18 cellular contexts compared by ENCODE assay signal in genomic region chr13:110236831-110237261, GRCh38.
DNase-seq lines count a peak whose midpoint lies in the region; ATAC-seq and TF ChIP-seq lines count a peak whose summit lies in the region.
"Had no signal": no experiment of that assay in that cellular context is flagged by ENCODE, and none has a peak within 500 bp of the region (broad histone marks: within the 10 kb centered on the region; RNA-seq: fewer than 3 reads in every experiment).

No MANE protein-coding gene starts in this region.

- peaks cover 64% of the 10 kb centered on the region for H3K4me1 Mint-ChIP-seq in chondrocyte (ENCODE audit: low read depth)
- peaks cover 8% of the 10 kb centered on the region for H3K4me1 Mint-ChIP-seq in glutamatergic neuron (ENCODE audit: low read depth, unreplicated experiment)
- H3K4me1 Mint-ChIP-seq: activated CD4-positive, alpha-beta memory T cell treated with anti-CD3 and anti-CD28 coated beads, Interleukin-2, amount 10 ng/mL, durations not matched to agents 7 days and 5 days had no signal

- H3K9me3 Mint-ChIP-seq in chondrocyte (ENCODE audit: low read depth) (no peaks in the 10 kb centered on the region), glutamatergic neuron (ENCODE audit: unreplicated experiment) (no peaks in the 10 kb centered on the region)
- H3K9me3 Mint-ChIP-seq: activated CD4-positive, alpha-beta memory T cell treated with anti-CD3 and anti-CD28 coated beads, Interleukin-2, amount 10 ng/mL, durations not matched to agents 7 days and 5 days; activated T-cell treated with anti-CD3 and anti-CD28 coated beads, Interleukin-2, amount 50 U/mL, for 72 hours had no signal

- intact Hi-C loops in left ventricle myocardium inferior (cut with micrococcal nuclease) (no loop called here), prostate gland (cut with DNase I) (no loop called here), tibial artery (cut with DNase I; ENCODE audit: low total_unique reads) (no loop called here)

- no peak for ATAC-seq in omental fat pad (ENCODE audit: low FRiP score)
- no peak for ATAC-seq in HG03432 (IDR thresholded peaks at IDR 0.05; ENCODE audit: unreplicated experiment)
- ATAC-seq: activated T-cell treated with anti-CD3 and anti-CD28 coated beads, Interleukin-2, amount 50 U/mL, for 72 hours had no signal

- H3K27me3 Mint-ChIP-seq in chondrocyte (ENCODE audit: low read depth) (no peaks in the 10 kb centered on the region), glutamatergic neuron (ENCODE audit: unreplicated experiment) (no peaks in the 10 kb centered on the region)

- H3K27me3 ChIP-seq in left ventricle myocardium inferior (ENCODE audit: low read depth) (no peaks in the 10 kb centered on the region), prostate gland (replicated peaks; ENCODE audit: insufficient read depth) (no peaks in the 10 kb centered on the region), tibial artery (no peaks in the 10 kb centered on the region)

- H3K4me1 ChIP-seq in left ventricle myocardium inferior: peaks cover 98% of the 10 kb centered on the region
- H3K4me1 ChIP-seq in prostate gland (replicated peaks): no peaks in the 10 kb centered on the region
- H3K4me1 ChIP-seq in tibial artery: peaks cover 6 to 98% (median 62%) of the 10 kb centered on the region in 4 donors

- peaks cover 13% of the 10 kb centered on the region for H3K36me3 ChIP-seq in left ventricle myocardium inferior
- H3K36me3 ChIP-seq in prostate gland: no peaks in the 10 kb centered on the region
- peaks cover 0 to 6% (median 0%) of the 10 kb centered on the region in 3 donors for H3K36me3 ChIP-seq in tibial artery

- H3K27ac ChIP-seq in left ventricle myocardium inferior (replicated peaks): peak overlapping the region; percentile 92
- peak overlapping the region; percentile 43 to 51 for H3K27ac ChIP-seq in prostate gland
- peak overlapping the region; percentile 82 to 91 for H3K27ac ChIP-seq in tibial artery

- no peak overlapping the region for H3K4me3 Mint-ChIP-seq in chondrocyte (ENCODE audit: unreplicated experiment)
- H3K4me3 Mint-ChIP-seq in glutamatergic neuron (ENCODE audit: unreplicated experiment): no peak overlapping the region
- H3K4me3 Mint-ChIP-seq: activated CD4-positive, alpha-beta memory T cell treated with anti-CD3 and anti-CD28 coated beads, Interleukin-2, amount 10 ng/mL, durations not matched to agents 7 days and 5 days; activated naive CD8-positive, alpha-beta T cell; activated T-cell treated with anti-CD3 and anti-CD28 coated beads, Interleukin-2, amount 50 U/mL, for 72 hours; mesothelial cell of epicardium had no signal

- WGBS in prostate gland: 60% methylated on average over 11 of the region's 11 CpGs

- H3K4me3 ChIP-seq in left ventricle myocardium inferior (peak overlapping the region; percentile 13), prostate gland (no peak overlapping the region), tibial artery (no peak overlapping the region)

- no peak for TF ChIP-seq POLR2A in prostate gland (IDR thresholded peaks at IDR 0.05)

- peak overlapping the region; percentile 86 for H3K27ac Mint-ChIP-seq in chondrocyte (ENCODE audit: unreplicated experiment)
- no peak overlapping the region for H3K27ac Mint-ChIP-seq in glutamatergic neuron (ENCODE audit: unreplicated experiment)
- H3K27ac Mint-ChIP-seq: activated CD4-positive, alpha-beta memory T cell treated with anti-CD3 and anti-CD28 coated beads, Interleukin-2, amount 10 ng/mL, durations not matched to agents 7 days and 5 days; activated naive CD8-positive, alpha-beta T cell; activated T-cell treated with anti-CD3 and anti-CD28 coated beads, Interleukin-2, amount 50 U/mL, for 72 hours; mesothelial cell of epicardium had no signal

- no peak for DNase-seq in chondrocyte (ENCODE audit: low spot score)
- DNase-seq in left ventricle myocardium inferior: peak; percentile 86
- DNase-seq in prostate gland (ENCODE audit: low spot score): no peak
- DNase-seq in tibial artery: peak; percentile 72 to 93
- no peak for DNase-seq in glutamatergic neuron
- DNase-seq in activated effector memory CD4-positive, alpha-beta T cell treated with Interleukin-2 at 50 U/mL for 16 hours: no peak
- no peak for DNase-seq in omental fat pad (ENCODE audit: low spot score)
- DNase-seq: activated CD4-positive, alpha-beta memory T cell treated with anti-CD3 and anti-CD28 coated beads, Interleukin-2, amount 10 ng/mL, durations not matched to agents 7 days and 5 days; activated T-cell treated with anti-CD3 and anti-CD28 coated beads, Interleukin-2, amount 50 U/mL, for 72 hours; Kasumi-1; NCI-H1105; NCI-H2107; NCI-H524; stimulated activated CD4-positive, alpha-beta T cell treated with anti-CD3 and anti-CD28 coated beads, Interleukin-4, amount 100 ng/mL, for 4 hours; T-helper 1 cell had no signal

- peaks cover 30% of the 10 kb centered on the region for H3K36me3 Mint-ChIP-seq in chondrocyte (ENCODE audit: low read depth)
- peaks cover 5% of the 10 kb centered on the region for H3K36me3 Mint-ChIP-seq in glutamatergic neuron (ENCODE audit: unreplicated experiment)
- H3K36me3 Mint-ChIP-seq: activated naive CD8-positive, alpha-beta T cell had no signal

- TF ChIP-seq CTCF in chondrocyte (IDR thresholded peaks at IDR 0.05): no peak
- no peak for TF ChIP-seq CTCF in left ventricle myocardium inferior (IDR thresholded peaks at IDR 0.05; ENCODE audit: borderline replicate concordance)
- no peak for TF ChIP-seq CTCF in prostate gland (IDR thresholded peaks at IDR 0.05)
- no peak for TF ChIP-seq CTCF in tibial artery (IDR thresholded peaks at IDR 0.05)
- TF ChIP-seq CTCF in glutamatergic neuron (IDR thresholded peaks at IDR 0.05; ENCODE audit: partially characterized antibody, unreplicated experiment): no peak
- TF ChIP-seq CTCF in omental fat pad (IDR thresholded peaks at IDR 0.05): no peak

- H3K9me3 ChIP-seq in left ventricle myocardium inferior (replicated peaks): no peaks in the 10 kb centered on the region
- no peaks in the 10 kb centered on the region for H3K9me3 ChIP-seq in prostate gland
- H3K9me3 ChIP-seq in tibial artery: no peaks in the 10 kb centered on the region

Comparison
In these comparisons a context has a peak if more than half of its experiments do, and no peak if none do; other contexts are left out.
1. DNase-seq: peak in left ventricle myocardium inferior (single experiment) and tibial artery (2 of 2); none in chondrocyte (single experiment), prostate gland (single experiment), glutamatergic neuron (single experiment), activated effector memory CD4-positive, alpha-beta T cell treated with Interleukin-2 at 50 U/mL for 16 hours (single experiment) and omental fat pad (single experiment).
2. Peak in every context shown above with its lines, with median percentiles within 50 percentile points of each other: H3K27ac ChIP-seq.